Comparison of ENCODE assay signal across 36 cellular contexts in genomic region chr11:74742070-74742469, GRCh38. TPM values are rescaled to one million over a fixed set of nuclear protein-coding genes. Genes with fewer than 3 reads are reported as not detected.
"Had no signal": no experiment of that assay in that cellular context is flagged by ENCODE, and none has a peak within 500 bp of the region (broad histone marks: within the 10 kb centered on the region; RNA-seq: fewer than 3 reads in every experiment).

No MANE protein-coding gene starts in this region.

- H3K4me3 ChIP-seq: adrenal gland, body of pancreas, breast epithelium had no signal

- ATAC-seq: activated naive CD4-positive, alpha-beta T cell treated with anti-CD3 and anti-CD28 coated beads, Interleukin-2, amount 50 U/mL, for 72 hours; activated T-cell treated with anti-CD3 and anti-CD28 coated beads, Interleukin-2, amount 50 U/mL, for 4 hours; activated T-cell treated with anti-CD3 and anti-CD28 coated beads, Interleukin-2, amount 50 U/mL, for 72 hours; activated T-helper 17 cell treated with anti-CD3 and anti-CD28 coated beads, Interleukin-2, amount 50 U/mL, for 72 hours; body of pancreas had no signal

- H3K9me3 ChIP-seq: adrenal gland, body of pancreas, breast epithelium had no signal

- DNase-seq: activated B cell treated with CpG ODN at 0.5 μM for 24 hours; activated CD4-positive, alpha-beta memory T cell treated with anti-CD3 and anti-CD28 coated beads for 36 hours; activated CD4-positive, alpha-beta T cell treated with anti-CD3 and anti-CD28 coated beads for 4 hours; activated CD4-positive, alpha-beta T cell treated with anti-CD3 and anti-CD28 coated beads, Interleukin-2, amount 10 ng/mL, durations not matched to agents 24 days and 14 days; activated CD4-positive, alpha-beta T cell treated with anti-CD3 and anti-CD28 coated beads, Interleukin-2, amount 50 U/mL, for 1 hour; activated CD4-positive, alpha-beta T cell treated with anti-CD3 and anti-CD28 coated beads, Interleukin-2, amount 50 U/mL, for 4 hours; activated CD4-positive, CD25-positive, alpha-beta regulatory T cell treated with anti-CD3 and anti-CD28 coated beads, Interleukin-2, amount 50 U/mL, for 72 hours; activated CD8-positive, alpha-beta memory T cell treated with anti-CD3 and anti-CD28 coated beads, Interleukin-2, amount 50 U/mL, for 4 hours; activated effector memory CD4-positive, alpha-beta T cell treated with anti-CD3 and anti-CD28 coated beads, Interleukin-2, amount 50 U/mL, for 16 hours; activated gamma-delta T cell treated with Interleukin-2 at 50 U/mL for 16 hours; activated naive CD4-positive, alpha-beta T cell; activated naive CD4-positive, alpha-beta T cell treated with anti-CD3 and anti-CD28 coated beads for 36 hours; activated naive CD4-positive, alpha-beta T cell treated with anti-CD3 and anti-CD28 coated beads, Interleukin-2, amount 50 U/mL, for 16 hours; activated naive CD8-positive, alpha-beta T cell treated with anti-CD3 and anti-CD28 coated beads for 36 hours; activated T-cell treated with anti-CD3 and anti-CD28 coated beads for 4 hours; activated T-cell treated with anti-CD3 and anti-CD28 coated beads, Interleukin-2, amount 50 U/mL, for 1 hour; activated T-cell treated with anti-CD3 and anti-CD28 coated beads, Interleukin-2, amount 50 U/mL, for 4 hours; activated T-cell treated with anti-CD3 and anti-CD28 coated beads, Interleukin-2, amount 50 U/mL, for 72 hours; adrenal gland; amniotic stem cell; aorta; body of pancreas; brain microvascular endothelial cell; central memory CD4-positive, alpha-beta T cell; T-helper 1 cell; T-helper 2 cell; T-helper 9 cell had no signal

- H3K4me1 ChIP-seq: adrenal gland, body of pancreas, breast epithelium had no signal

- H3K27me3 ChIP-seq: body of pancreas, brain microvascular endothelial cell, breast epithelium had no signal

- H3K27ac ChIP-seq: adrenal gland, body of pancreas, brain microvascular endothelial cell, breast epithelium, VCaP had no signal

- FAIRE-seq: astrocyte, TTC549 had no signal

- H3K36me3 ChIP-seq: adrenal gland, brain microvascular endothelial cell, breast epithelium had no signal

RNA-seq across cellular contexts. Expression of gene CHRDL2, which starts 10.8 kb away (rescaled TPM):
- total RNA-seq: activated B cell treated with CpG ODN at 0.5 μM for 24 hours; activated CD4-positive, alpha-beta memory T cell treated with anti-CD3 and anti-CD28 coated beads for 36 hours; activated CD4-positive, alpha-beta T cell treated with anti-CD3 and anti-CD28 coated beads, Interleukin-2, amount 10 ng/mL, durations not matched to agents 24 days and 14 days; activated CD8-positive, alpha-beta memory T cell treated with anti-CD3 and anti-CD28 coated beads for 36 hours; activated naive CD4-positive, alpha-beta T cell treated with anti-CD3 and anti-CD28 coated beads for 36 hours; activated naive CD4-positive, alpha-beta T cell treated with anti-CD3 and anti-CD28 coated beads, Interleukin-2, amount 50 U/mL, for 72 hours; activated naive CD8-positive, alpha-beta T cell treated with anti-CD3 and anti-CD28 coated beads for 36 hours; activated T-cell treated with anti-CD3 and anti-CD28 coated beads, Interleukin-2, amount 50 U/mL, for 4 hours; activated T-cell treated with anti-CD3 and anti-CD28 coated beads, Interleukin-2, amount 50 U/mL, for 72 hours; activated T-helper 1 cell treated with anti-CD3 and anti-CD28 coated beads, Interleukin-12 subunit alpha, Interleukin-12 subunit beta, Interleukin-2, Interleukin-4 antibody, amounts not matched to agents 30 ng/mL and 10 ng/mL and 1 ng/mL, durations not matched to agents 14 hours and 24 hours and 36 hours; activated T-helper 17 cell treated with anti-CD3 and anti-CD28 coated beads, Interleukin-2, amount 50 U/mL, for 72 hours; astrocyte; body of pancreas; cerebellum had no signal
